ENCODE assay signal across 8 cellular contexts in the genomic region with DNA sequence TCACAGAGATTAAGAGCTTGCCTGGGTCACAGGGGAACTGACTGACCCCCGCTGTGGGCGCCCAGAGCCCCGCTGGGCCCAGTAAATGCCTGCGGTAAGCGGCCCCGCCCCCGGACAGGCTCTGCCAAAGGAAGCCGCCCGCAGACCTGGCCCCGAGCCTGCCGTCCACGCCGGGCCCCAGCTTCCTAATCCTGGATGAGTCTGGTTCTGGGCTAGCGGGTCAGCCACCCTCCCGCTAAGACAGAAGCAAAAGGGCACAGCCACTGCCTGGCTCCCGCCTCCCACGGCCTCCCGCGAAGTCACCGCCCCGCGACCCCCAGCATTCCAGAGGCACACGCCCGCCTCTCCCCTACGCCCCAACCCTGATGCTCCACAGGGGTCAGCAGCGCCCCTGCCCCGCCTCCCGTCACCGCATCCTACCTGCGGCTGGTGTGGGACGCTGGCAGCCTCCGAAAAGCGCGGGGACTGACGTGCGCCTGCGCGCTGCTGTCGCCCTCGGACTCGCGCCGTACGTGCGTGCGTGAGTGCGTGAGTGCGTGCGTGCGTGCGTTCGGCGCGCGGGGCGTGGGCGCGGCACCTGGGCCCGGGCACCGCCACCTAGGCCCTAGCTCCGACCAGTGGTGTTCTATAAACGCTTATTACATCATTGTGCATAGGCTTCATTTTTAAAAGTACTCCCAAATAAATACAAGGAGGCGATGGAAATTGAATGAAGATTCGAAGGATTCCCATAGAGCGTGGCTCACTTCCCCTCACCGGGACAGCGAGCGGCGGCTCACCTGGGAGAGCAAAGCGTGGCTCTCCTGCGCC. TPM values are rescaled to one million over a fixed set of nuclear protein-coding genes. Genes with fewer than 3 reads are reported as not detected.
DNase-seq lines count a peak whose midpoint lies in the region; ATAC-seq and TF ChIP-seq lines count a peak whose summit lies in the region.

A gene with protein sequence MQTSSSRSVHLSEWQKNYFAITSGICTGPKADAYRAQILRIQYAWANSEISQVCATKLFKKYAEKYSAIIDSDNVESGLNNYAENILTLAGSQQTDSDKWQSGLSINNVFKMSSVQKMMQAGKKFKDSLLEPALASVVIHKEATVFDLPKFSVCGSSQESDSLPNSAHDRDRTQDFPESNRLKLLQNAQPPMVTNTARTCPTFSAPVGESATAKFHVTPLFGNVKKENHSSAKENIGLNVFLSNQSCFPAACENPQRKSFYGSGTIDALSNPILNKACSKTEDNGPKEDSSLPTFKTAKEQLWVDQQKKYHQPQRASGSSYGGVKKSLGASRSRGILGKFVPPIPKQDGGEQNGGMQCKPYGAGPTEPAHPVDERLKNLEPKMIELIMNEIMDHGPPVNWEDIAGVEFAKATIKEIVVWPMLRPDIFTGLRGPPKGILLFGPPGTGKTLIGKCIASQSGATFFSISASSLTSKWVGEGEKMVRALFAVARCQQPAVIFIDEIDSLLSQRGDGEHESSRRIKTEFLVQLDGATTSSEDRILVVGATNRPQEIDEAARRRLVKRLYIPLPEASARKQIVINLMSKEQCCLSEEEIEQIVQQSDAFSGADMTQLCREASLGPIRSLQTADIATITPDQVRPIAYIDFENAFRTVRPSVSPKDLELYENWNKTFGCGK (minus strand): TSS at position 470 of the 810 bp plus-strand sequence. CDS start 3,063 bp downstream, outside the sequence.

- peaks cover 38% of the 10 kb centered on the region for H3K4me1 Mint-ChIP-seq in brain

- peaks cover 12% of the 10 kb centered on the region for H3K36me3 ChIP-seq in iPS-15b (ENCODE audit: control insufficient read depth, insufficient read depth, low read length)
- peaks cover 16% of the 10 kb centered on the region for H3K36me3 ChIP-seq in skeletal muscle satellite cell (ENCODE audit: insufficient read depth, low read length)

- peak within 1 kb of the TSS; percentile 86 to 91 (median 89) for H3K4me3 Mint-ChIP-seq in brain

- peak within 1 kb of the TSS in 4 of 5 experiments; percentile 70 to 88 (median 85) for H3K27ac Mint-ChIP-seq in brain

- H3K9me3 Mint-ChIP-seq in brain = peaks cover 0 to 2% (median 0%) of the 10 kb centered on the region in 5 experiments

- peak within 1 kb of the TSS; percentile 77 for H3K27ac ChIP-seq in 22Rv1

- peaks cover 5% of the 10 kb centered on the region for H3K27me3 ChIP-seq in iPS-15b (ENCODE audit: control insufficient read depth, insufficient read depth, low read length)
- peaks cover 17% of the 10 kb centered on the region for H3K27me3 ChIP-seq in skeletal muscle satellite cell (ENCODE audit: control insufficient read depth, insufficient read depth, low read length)

- ATAC-seq in GM18517 (IDR thresholded peaks at IDR 0.05; ENCODE audit: unreplicated experiment) = peak; percentile 75
- peak; percentile 92 for ATAC-seq in HG03025 (IDR thresholded peaks at IDR 0.05; ENCODE audit: low FRiP score, unreplicated experiment)

- peak within 1 kb of the TSS; percentile 60 for H3K9ac ChIP-seq in iPS-15b (ENCODE audit: low read depth, low read length)
- peak within 1 kb of the TSS; percentile 90 for H3K9ac ChIP-seq in skeletal muscle satellite cell (ENCODE audit: low read depth, low read length)

- DNase-seq in NCI-H2029 treated with DMSO at 0.1 percent for 48 hours (lab: John Stamatoyannopoulos, UW) (peak; percentile 62), UCSD-AML1 (lab: John Stamatoyannopoulos, UW; ENCODE audit: unreplicated experiment) (peak; percentile 73)

- peak within 1 kb of the TSS; percentile 62 for H3K4me3 ChIP-seq in iPS-15b (ENCODE audit: low read depth, low read length)
- H3K4me3 ChIP-seq in skeletal muscle satellite cell (ENCODE audit: low read length) = peak within 1 kb of the TSS; percentile 96

- TF ChIP-seq CTCF in 22Rv1 (IDR thresholded peaks at IDR 0.05) = no peak
- no peak for TF ChIP-seq CTCF in brain (conservative IDR thresholded peaks at IDR 0.05)

- H3K4me1 ChIP-seq in iPS-15b (ENCODE audit: control insufficient read depth, insufficient read depth, low read length) (peaks cover 7% of the 10 kb centered on the region), skeletal muscle satellite cell (ENCODE audit: control insufficient read depth, insufficient read depth, low read length) (peaks cover 16% of the 10 kb centered on the region)

- peaks cover 21% of the 10 kb centered on the region for H3K36me3 Mint-ChIP-seq in brain

- H3K4me2 ChIP-seq in skeletal muscle satellite cell (ENCODE audit: low read length) = peak within 1 kb of the TSS; percentile 97

- H3K9me3 ChIP-seq in iPS-15b (ENCODE audit: control insufficient read depth, insufficient read depth, low read length) = no peaks in the 10 kb centered on the region
- no peaks in the 10 kb centered on the region for H3K9me3 ChIP-seq in skeletal muscle satellite cell (replicated peaks; ENCODE audit: low read length)

- no peaks in the 10 kb centered on the region for H3K27me3 Mint-ChIP-seq in brain

RNA-seq across cellular contexts. Expression of the gene that starts here (rescaled TPM):
- polyA plus RNA-seq in brain (ENCODE audit: insufficient read depth, low read depth, low replicate concordance) = 8.8 TPM
- total RNA-seq in skeletal muscle satellite cell (2012; rRNA removed) = 16.4 and 20.3 TPM in 2 replicates

Comparison
In these comparisons a context has a peak if more than half of its experiments do, and no peak if none do; other contexts are left out.
1. Peak in every context shown above with its lines: DNase-seq, ATAC-seq, H3K4me3 ChIP-seq and H3K27ac ChIP-seq.